In the genomic region with DNA sequence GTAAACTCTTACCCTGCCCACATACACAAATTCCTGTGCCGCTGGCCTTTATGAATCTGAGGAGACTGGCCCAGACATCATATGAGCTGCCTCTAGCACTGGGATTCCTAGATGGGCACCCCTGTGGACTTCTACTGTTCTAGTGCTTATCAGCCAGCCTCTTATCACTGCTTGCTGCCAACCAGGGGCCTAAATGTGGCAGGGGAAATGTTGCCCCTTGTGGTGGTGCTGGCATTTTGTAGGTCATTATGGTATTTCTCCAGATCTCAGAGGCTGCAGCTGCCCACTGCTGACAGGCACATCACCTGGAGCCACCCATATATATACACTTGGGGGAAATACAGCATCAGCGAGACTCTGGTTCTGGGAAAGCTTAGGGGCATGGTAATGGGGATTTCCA, we compare ENCODE assay signal across 9 cellular contexts. TPM values are rescaled to one million over a fixed set of nuclear protein-coding genes. Genes with fewer than 3 reads are reported as not detected.
DNase-seq lines count a peak whose midpoint lies in the region; ATAC-seq, FAIRE-seq and TF ChIP-seq lines count a peak whose summit lies in the region.
"Had no signal": no experiment of that assay in that cellular context is flagged by ENCODE, and none has a peak within 500 bp of the region (broad histone marks: within the 10 kb centered on the region; RNA-seq: fewer than 3 reads in every experiment).

No MANE protein-coding gene starts in this region.

- H4K20me1 ChIP-seq in H1 (replicated peaks in 1 of 2; ENCODE audit: control insufficient read depth in 1 of 2, insufficient read depth in 2 of 2, low read length in 2 of 2): no peaks in the 10 kb centered on the region

- H2BK12ac ChIP-seq in H1 (ENCODE audit: low read depth, low read length): no peak overlapping the region

- no peaks in the 10 kb centered on the region for H3K79me2 ChIP-seq in H1 (ENCODE audit: control insufficient read depth in 1 of 2, insufficient read depth in 2 of 2, low read length in 2 of 2)

- H3K4me3 ChIP-seq in NB4 (ENCODE audit: low read depth, low read length): no peak overlapping the region
- H3K4me3 ChIP-seq in H1 (ENCODE audit: extremely low read depth in 1 of 4, insufficient read depth in 2 of 4, low read depth in 3 of 4, low read length in 4 of 4): no peak overlapping the region
- no peak overlapping the region for H3K4me3 ChIP-seq in transverse colon

- no peak overlapping the region for H2BK5ac ChIP-seq in H1 (ENCODE audit: low read depth, low read length)

- H2BK15ac ChIP-seq in H1 (ENCODE audit: low read length): no peak overlapping the region

- no peak overlapping the region for H3K14ac ChIP-seq in H1 (ENCODE audit: insufficient read length)

- no peaks in the 10 kb centered on the region for H3K9me3 ChIP-seq in H1 (ENCODE audit: insufficient read depth in 2 of 2, low read depth in 1 of 2, low read length in 1 of 2)
- H3K9me3 ChIP-seq in transverse colon: no peaks in the 10 kb centered on the region

- peak; percentile 46 for TF ChIP-seq CTCF in NB4 (IDR thresholded peaks at IDR 0.05; ENCODE audit: low read depth, low read length)
- peak; percentile 51 to 70 (median 60) for TF ChIP-seq CTCF in H1 (IDR thresholded peaks at IDR 0.05; ENCODE audit: control extremely low read depth in 1 of 3, insufficient read depth in 1 of 3, low read depth in 1 of 3, low read length in 3 of 3)
- TF ChIP-seq CTCF in transverse colon (IDR thresholded peaks at IDR 0.05): peak in 1 of 5 experiments; percentile 5

- TF ChIP-seq EP300 in H1 (IDR thresholded peaks at IDR 0.05; ENCODE audit: borderline replicate concordance in 1 of 2, low read depth in 2 of 2, low read length in 2 of 2) (no peak), transverse colon (IDR thresholded peaks at IDR 0.05; ENCODE audit: low read depth) (no peak)

- no peak for FAIRE-seq in H1 (lab: Jason Lieb, UNC)

- H4K91ac ChIP-seq in H1 (replicated peaks; ENCODE audit: insufficient read length, low read length): no peak overlapping the region

- no peak overlapping the region for H3K23ac ChIP-seq in H1 (ENCODE audit: insufficient read length)

- DNase-seq in activated CD8-positive, alpha-beta memory T cell treated with anti-CD3 and anti-CD28 coated beads, Interleukin-2, amount 50 U/mL, for 48 hours: peak; percentile 53
- DNase-seq in activated CD8-positive, alpha-beta memory T cell treated with anti-CD3 and anti-CD28 coated beads for 24 hours: no peak
- DNase-seq in NB4 (ENCODE audit: low read depth) (peak; percentile 45), H1 (ENCODE audit: low read depth in 1 of 2, low spot score in 2 of 2) (peak in 1 of 2 experiments; percentile 54), cerebellar cortex (ENCODE audit: low spot score) (no peak), transverse colon (no peak)
- DNase-seq in stimulated activated effector memory CD8-positive, alpha-beta T cell treated with anti-CD3 and anti-CD28 coated beads, Interleukin-12 subunit alpha, Interleukin-12 subunit beta, amount 100 ng/mL, for 72 hours (ENCODE audit: low spot score in 2 of 2): no peak

- H3K36me3 Mint-ChIP-seq in stimulated activated effector memory CD8-positive, alpha-beta T cell treated with anti-CD3 and anti-CD28 coated beads, Interleukin-12 subunit alpha, Interleukin-12 subunit beta, amount 100 ng/mL, for 72 hours: peaks cover 41% of the 10 kb centered on the region

- intact Hi-C loops in transverse colon (cut with DNase I; ENCODE audit: low total_unique reads): no loop called here

- peak; percentile 50 to 61 for TF ChIP-seq RAD21 in H1 (IDR thresholded peaks at IDR 0.05 in 1 of 2, conservative IDR thresholded peaks at IDR 0.05 in 1 of 2; ENCODE audit: low read depth in 2 of 2, low read length in 2 of 2)

- H2AFZ ChIP-seq in H1 (ENCODE audit: low read length): no peak overlapping the region

- H3K79me1 ChIP-seq in H1 (ENCODE audit: low read depth, low read length): no peaks in the 10 kb centered on the region

- H3K27me3 ChIP-seq in H1 (replicated peaks in 1 of 4; ENCODE audit: control insufficient read depth in 3 of 4, extremely low read depth in 1 of 4, insufficient read depth in 3 of 4, low read length in 3 of 4): no peaks in the 10 kb centered on the region
- no peaks in the 10 kb centered on the region for H3K27me3 ChIP-seq in transverse colon

- H3K4ac ChIP-seq in H1 (replicated peaks; ENCODE audit: insufficient read length, low read depth, low read length): no peak overlapping the region

- CTCF ChIA-PET in H1 (lab: Charles Lee; ENCODE audit: partially characterized antibody): interaction anchor here (0.8 to 8.6 kb wide), 18 partner anchors 9 to 117 kb away, joined by 3 to 43 read pairs (median 4); no protein-coding TSS in a partner anchor

- peak; percentile 61 for ATAC-seq in stimulated activated effector memory CD8-positive, alpha-beta T cell treated with anti-CD3 and anti-CD28 coated beads, Interleukin-12 subunit alpha, Interleukin-12 subunit beta, amount 100 ng/mL, for 72 hours
- no peak for ATAC-seq in HG03378 (IDR thresholded peaks at IDR 0.05; ENCODE audit: unreplicated experiment)

- H2BK120ac ChIP-seq in H1 (replicated peaks; ENCODE audit: low read depth, low read length): no peak overlapping the region

- peaks cover 27% of the 10 kb centered on the region for H3K4me1 Mint-ChIP-seq in stimulated activated effector memory CD8-positive, alpha-beta T cell treated with anti-CD3 and anti-CD28 coated beads, Interleukin-12 subunit alpha, Interleukin-12 subunit beta, amount 100 ng/mL, for 72 hours

- H3K36me3 ChIP-seq in H1 (ENCODE audit: control insufficient read depth in 2 of 4, insufficient read depth in 4 of 4, low read length in 3 of 4) (no peaks in the 10 kb centered on the region; a peak in 1 of 8 replicates), transverse colon (no peaks in the 10 kb centered on the region)

- H3K27ac Mint-ChIP-seq in stimulated activated effector memory CD8-positive, alpha-beta T cell treated with anti-CD3 and anti-CD28 coated beads, Interleukin-12 subunit alpha, Interleukin-12 subunit beta, amount 100 ng/mL, for 72 hours: peak overlapping the region; percentile 81

- no peak overlapping the region for H4K8ac ChIP-seq in H1 (ENCODE audit: extremely low read depth, insufficient read depth, low read length)

- no peak overlapping the region for H3K18ac ChIP-seq in H1 (ENCODE audit: extremely low read depth, low read length)

- TF ChIP-seq POLR2A in NB4 (IDR thresholded peaks at IDR 0.05; ENCODE audit: extremely low read depth, insufficient read length) (no peak), H1 (IDR thresholded peaks at IDR 0.05; ENCODE audit: control extremely low read depth in 1 of 2, low read depth in 2 of 2, low read length in 2 of 2) (no peak), transverse colon (IDR thresholded peaks at IDR 0.05) (no peak)

- H3K4me1 ChIP-seq in H1 (replicated peaks in 1 of 4; ENCODE audit: control insufficient read depth in 3 of 4, insufficient read depth in 4 of 4, low read length in 3 of 4) (no peaks in the 10 kb centered on the region; a peak in 2 of 7 replicates), transverse colon (peaks cover 3 to 12% (median 4%) of the 10 kb centered on the region in 4 donors)

- no peaks in the 10 kb centered on the region for H3K23me2 ChIP-seq in H1 (ENCODE audit: low read depth, low read length)

- H3K4me2 ChIP-seq in H1 (ENCODE audit: insufficient read depth in 1 of 2, low read depth in 2 of 2, low read length in 2 of 2): no peak overlapping the region

- no peak overlapping the region for H3K56ac ChIP-seq in H1 (replicated peaks; ENCODE audit: insufficient read length, low read depth, low read length)

- WGBS in H1 (ENCODE audit: extremely low coverage in 1 of 2, insufficient coverage in 1 of 2, insufficient read length in 1 of 2, insufficient replicate concordance in 2 of 2, low coverage in 1 of 2, low lambda C conversion rate in 2 of 2, missing lambda C conversion rate in 1 of 2), 2 experiments: 73% methylated on average over 2 of the region's 2 CpGs; no CpG with 5 or more reads in 1 of the 2 experiments
- WGBS in transverse colon (ENCODE audit: low coverage in 1 of 2), 2 donors: 92% methylated on average over 2 of the region's 2 CpGs; no CpG with 5 or more reads in 1 of the 2 donors

- POLR2A ChIA-PET in H1 (lab: Charles Lee; ENCODE audit: partially characterized antibody): interaction anchor here (1.9 kb wide), 1 partner anchor 17 kb away, joined by 4 read pairs; no protein-coding TSS in a partner anchor

- no peak overlapping the region for H3K9ac ChIP-seq in H1 (replicated peaks in 1 of 4; ENCODE audit: extremely low read depth in 1 of 4, low read depth in 3 of 4, low read length in 3 of 4)

- no peak overlapping the region for H4K5ac ChIP-seq in H1 (ENCODE audit: insufficient read length, low read depth, low read length)

- no peak overlapping the region for H2AK5ac ChIP-seq in H1 (ENCODE audit: low read depth, low read length)

- H3K27ac ChIP-seq in H1 (ENCODE audit: low read depth, low read length) (no peak overlapping the region), transverse colon (no peak overlapping the region)

- no peak overlapping the region for H3K4me3 Mint-ChIP-seq in stimulated activated effector memory CD8-positive, alpha-beta T cell treated with anti-CD3 and anti-CD28 coated beads, Interleukin-12 subunit alpha, Interleukin-12 subunit beta, amount 100 ng/mL, for 72 hours

- H3K9me3 Mint-ChIP-seq in stimulated activated effector memory CD8-positive, alpha-beta T cell treated with anti-CD3 and anti-CD28 coated beads, Interleukin-12 subunit alpha, Interleukin-12 subunit beta, amount 100 ng/mL, for 72 hours: no peaks in the 10 kb centered on the region

- no peak overlapping the region for H2BK20ac ChIP-seq in H1 (ENCODE audit: low read length)

- in situ Hi-C loops in transverse colon (cut with MboI; ENCODE audit: low pct_ligation_motif_present in 1 of 4, low pct_unique_long_range_greater_than_20kb in 1 of 4, low sequenced_read_pairs in 3 of 4): loop anchor here in 2 of 4 donors (10.0 kb wide), 2 partner anchors 213 to 233 kb away; partner anchors contain the start of gene STN1 (in 1 of the 2)

RNA-seq across cellular contexts. Expression of gene SFR1, which starts 5.4 kb away (rescaled TPM):
- 6.9 and 7.7 TPM in 2 replicates for total RNA-seq in H1 (2021; fragmentation: NEBNext Ultra II Directional; extraction: Animal tissue kit (Norgen Biotek cat#: 25700))
- polyA plus RNA-seq in H1 (2011; rRNA removed): 3.1 and 3.4 TPM in 2 replicates
- 6.0 TPM for polyA plus RNA-seq in H1 (2011; cell fraction: cytosol; rRNA removed)
- polyA plus RNA-seq in H1 (2011; cell fraction: nucleus; rRNA removed): 2.0 TPM
- 2.8 to 4.1 TPM (median 3.3 TPM) in 4 replicates for polyA plus RNA-seq in H1 (2012, experiment 1 of 2)
- polyA plus RNA-seq in H1 (2012, experiment 2 of 2): 1.1 TPM
- polyA plus RNA-seq in H1 (2013, experiment 1 of 2): 5.1 TPM
- polyA plus RNA-seq in H1 (2013, experiment 2 of 2): 4.5 TPM
- 1.3 and 1.7 TPM in 2 replicates for polyA minus RNA-seq in H1 (2011; rRNA and poly(A)+ RNA removed)
- polyA minus RNA-seq in H1 (2011; cell fraction: cytosol; rRNA and poly(A)+ RNA removed): 4.6 TPM
- 1.6 TPM for polyA minus RNA-seq in H1 (2011; cell fraction: nucleus; rRNA and poly(A)+ RNA removed)
- 1 to 10 TPM in 3 of 4 donors, not detected in 1; 4.0 TPM for total RNA-seq in transverse colon

RNA-seq across cellular contexts. Expression of gene COL17A1, which starts 41.7 kb away (rescaled TPM):
- 0.37 and 1.9 TPM in 2 replicates for total RNA-seq in H1 (2021; fragmentation: NEBNext Ultra II Directional; extraction: Animal tissue kit (Norgen Biotek cat#: 25700))
- polyA plus RNA-seq in H1 (2011; rRNA removed): 0.35 and 0.52 TPM in 2 replicates
- 0.45 TPM for polyA plus RNA-seq in H1 (2011; cell fraction: cytosol; rRNA removed)
- 0.78 TPM for polyA plus RNA-seq in H1 (2011; cell fraction: nucleus; rRNA removed)
- polyA plus RNA-seq in H1 (2012, experiment 1 of 2): 0.93 to 1.3 TPM (median 1.1 TPM) in 4 replicates
- 1.0 TPM for polyA plus RNA-seq in H1 (2012, experiment 2 of 2)
- polyA plus RNA-seq in H1 (2013, experiment 1 of 2): 1.3 TPM
- 1.6 TPM for polyA plus RNA-seq in H1 (2013, experiment 2 of 2)
- polyA minus RNA-seq in H1 (2011; rRNA and poly(A)+ RNA removed): 0.27 and 0.28 TPM in 2 replicates
- polyA minus RNA-seq in H1 (2011; cell fraction: cytosol; rRNA and poly(A)+ RNA removed): not detected
- polyA minus RNA-seq in H1 (2011; cell fraction: nucleus; rRNA and poly(A)+ RNA removed): 0.10 TPM
- 100 to 1,000 TPM in 3 of 4 donors, 10 to 100 TPM in 1; 36.0 to 181 (median 173) TPM for total RNA-seq in transverse colon
- total RNA-seq: T-helper 1 cell treated with Interleukin-12 subunit alpha and Interleukin-12 subunit beta and Interleukin-4 antibody, amounts not matched to agents 30 ng/mL and 1 ng/mL, for 36 hours had no signal

Comparison
In these comparisons a context has a peak if more than half of its experiments do, and no peak if none do; other contexts are left out.
1. DNase-seq: peak in activated CD8-positive, alpha-beta memory T cell treated with anti-CD3 and anti-CD28 coated beads, Interleukin-2, amount 50 U/mL, for 48 hours (single experiment) and NB4 (single experiment); none in activated CD8-positive, alpha-beta memory T cell treated with anti-CD3 and anti-CD28 coated beads for 24 hours (single experiment), stimulated activated effector memory CD8-positive, alpha-beta T cell treated with anti-CD3 and anti-CD28 coated beads, Interleukin-12 subunit alpha, Interleukin-12 subunit beta, amount 100 ng/mL, for 72 hours (0 of 2), cerebellar cortex (single experiment) and transverse colon (single experiment).
2. RNA of gene COL17A1, which starts 41.7 kb away (total RNA-seq): 36.0 to 181 TPM in transverse colon; 0.37 to 1.9 TPM in H1; every median in the first group is over 10 times any median in the second.